ENCODE assay signal across 24 cellular contexts in genomic region chr11:33147559-33147958, GRCh38. TPM values are rescaled to one million over a fixed set of nuclear protein-coding genes. Genes with fewer than 3 reads are reported as not detected.
DNase-seq lines count a peak whose midpoint lies in the region; FAIRE-seq and TF ChIP-seq lines count a peak whose summit lies in the region.
"Had no signal": no experiment of that assay in that cellular context is flagged by ENCODE, and none has a peak within 500 bp of the region (broad histone marks: within the 10 kb centered on the region; RNA-seq: fewer than 3 reads in every experiment).

No MANE protein-coding gene starts in this region.

- TF ChIP-seq CTCF in MM.1S (IDR thresholded peaks at IDR 0.05; ENCODE audit: low read length), result no peak

- no peak overlapping the region for H3K4me3 ChIP-seq in ACC112 (ENCODE audit: low read depth, low read length)
- no peak overlapping the region for H3K4me3 ChIP-seq in MM.1S (ENCODE audit: low read length)
- H3K4me3 ChIP-seq: coronary artery, testis, vagina had no signal

- H3K27ac ChIP-seq in ACC112 (ENCODE audit: low read depth, low read length) (peak overlapping the region; percentile 1; the same call in 1 of the 2 replicates), MM.1S (ENCODE audit: low read length) (no peak overlapping the region)
- H3K27ac ChIP-seq: coronary artery, testis, vagina had no signal

- peaks cover 99% of the 10 kb centered on the region for H3K79me2 ChIP-seq in ACC112 (ENCODE audit: control insufficient read depth, insufficient read depth, low read length, unreplicated experiment)
- peaks cover 92% of the 10 kb centered on the region for H3K79me2 ChIP-seq in MM.1S (ENCODE audit: low read length)

- DNase-seq in EL, result peak; percentile 56
- peak; percentile 15 for DNase-seq in RCC 7860 (ENCODE audit: low spot score)
- peak; percentile 30 for DNase-seq in dermis blood vessel endothelial cell
- no peak for DNase-seq in HuH-7 (ENCODE audit: low spot score)
- DNase-seq in COLO829 (ENCODE audit: low spot score), result no peak
- no peak for DNase-seq in MM.1S
- DNase-seq: activated CD4-positive, alpha-beta T cell treated with anti-CD3 and anti-CD28 coated beads, Interleukin-2, amount 50 U/mL, for 4 hours; activated CD8-positive, alpha-beta memory T cell treated with anti-CD3 and anti-CD28 coated beads, Interleukin-2, amount 50 U/mL, for 4 hours; activated naive CD8-positive, alpha-beta T cell treated with anti-CD3 and anti-CD28 coated beads, Interleukin-2, amount 10 ng/mL, durations not matched to agents 7 days and 5 days; Kasumi-1; left cardiac atrium; NCI-H1092 treated with DMSO at 0.1 percent for 48 hours; NCI-H2107; NCI-H748 treated with DMSO at 0.1 percent for 48 hours; OCI-M1; small intestine; stimulated activated naive B cell treated with anti-CD40 and anti-IgM and Interleukin-4, amounts not matched to agents 10 μg/mL and 1 μg/mL and 100 μg/mL, for 72 hours; testis had no signal

- no peaks in the 10 kb centered on the region for H3K27me3 ChIP-seq in ACC112 (ENCODE audit: insufficient read depth, low read length)
- no peaks in the 10 kb centered on the region for H3K27me3 ChIP-seq in MM.1S (replicated peaks; ENCODE audit: insufficient read depth, low read length)
- H3K27me3 ChIP-seq: testis, vagina had no signal

- H3K9me3 ChIP-seq in MM.1S (replicated peaks; ENCODE audit: insufficient read depth, low read length), result no peaks in the 10 kb centered on the region
- H3K9me3 ChIP-seq: testis, vagina had no signal

- H3K9ac ChIP-seq in MM.1S (ENCODE audit: low read length), result no peak overlapping the region

- no peak overlapping the region for H3K4me2 ChIP-seq in MM.1S (ENCODE audit: low read depth, low read length)

- FAIRE-seq in RCC 7860 (lab: Jason Lieb, UNC), result peak; percentile 63
- FAIRE-seq: endometrium, GM12891, HTR-8/SVneo, small intestine had no signal

- H3K9me2 ChIP-seq in MM.1S (replicated peaks; ENCODE audit: insufficient read depth, low read length), result no peaks in the 10 kb centered on the region

- no peaks in the 10 kb centered on the region for H3F3A ChIP-seq in MM.1S (ENCODE audit: insufficient read depth, low read length)

- H3K4me1 ChIP-seq in ACC112 (ENCODE audit: control insufficient read depth, insufficient read depth, low read length, unreplicated experiment) (peaks cover 11% of the 10 kb centered on the region), MM.1S (ENCODE audit: low read length) (no peaks in the 10 kb centered on the region)

- H4K20me1 ChIP-seq in MM.1S (ENCODE audit: insufficient read depth, low read length), result no peaks in the 10 kb centered on the region

- H2AFZ ChIP-seq in ACC112 (ENCODE audit: low read length, unreplicated experiment), result no peak overlapping the region
- H2AFZ ChIP-seq in MM.1S (ENCODE audit: low read length), result no peak overlapping the region

- H3K36me3 ChIP-seq in ACC112 (ENCODE audit: insufficient read depth, low read length) (peaks cover 6% of the 10 kb centered on the region; the same call in 1 of the 2 replicates), MM.1S (replicated peaks; ENCODE audit: insufficient read depth, low read length) (no peaks in the 10 kb centered on the region)
- H3K36me3 ChIP-seq: vagina had no signal

RNA-seq across cellular contexts. Expression of gene CSTF3, which starts 13.7 kb away (rescaled TPM):
- total RNA-seq in dermis blood vessel endothelial cell, result 17.7 and 22.8 TPM in 2 replicates

Comparison
In these comparisons a context has a peak if more than half of its experiments do, and no peak if none do; other contexts are left out.
1. DNase-seq: peak in EL (single experiment), RCC 7860 (single experiment) and dermis blood vessel endothelial cell (single experiment); none in HuH-7 (single experiment), COLO829 (single experiment) and MM.1S (single experiment).